Comparison of ENCODE assay signal across 19 cellular contexts in genomic region chr10:114713525-114713924, GRCh38. TPM values are rescaled to one million over a fixed set of nuclear protein-coding genes. Genes with fewer than 3 reads are reported as not detected.
DNase-seq lines count a peak whose midpoint lies in the region; TF ChIP-seq lines count a peak whose summit lies in the region.
"Had no signal": no experiment of that assay in that cellular context is flagged by ENCODE, and none has a peak within 500 bp of the region (broad histone marks: within the 10 kb centered on the region; RNA-seq: fewer than 3 reads in every experiment).

No MANE protein-coding gene starts in this region.

- peaks cover 35% of the 10 kb centered on the region for H3K4me1 ChIP-seq in HUES48 (ENCODE audit: control insufficient read depth, insufficient read depth, low read length)
- peaks cover 0 to 28% (median 21%) of the 10 kb centered on the region in 4 donors for H3K4me1 ChIP-seq in sigmoid colon
- H3K4me1 ChIP-seq in effector memory CD4-positive, alpha-beta T cell (ENCODE audit: control insufficient read depth, insufficient read depth, low read length, poor library complexity, severe bottlenecking): no peaks in the 10 kb centered on the region
- no peaks in the 10 kb centered on the region for H3K4me1 ChIP-seq in OCI-LY7 (ENCODE audit: insufficient read depth, low read length, poor library complexity, severe bottlenecking)

- CTCF ChIA-PET in OCI-LY7 (lab: Charles Lee; ENCODE audit: unreplicated experiment): no interaction called here

- TF ChIP-seq POLR2A in sigmoid colon (IDR thresholded peaks at IDR 0.05): no peak

- no peaks in the 10 kb centered on the region for H3K9me3 ChIP-seq in HUES48 (ENCODE audit: control insufficient read depth, insufficient read depth, low read length)
- no peaks in the 10 kb centered on the region for H3K9me3 ChIP-seq in sigmoid colon
- H3K9me3 ChIP-seq in effector memory CD4-positive, alpha-beta T cell (ENCODE audit: control insufficient read depth, low read length): no peaks in the 10 kb centered on the region
- no peaks in the 10 kb centered on the region for H3K9me3 ChIP-seq in OCI-LY7 (ENCODE audit: low read length)
- H3K9me3 ChIP-seq: adrenal gland, pancreas had no signal

- 54 to 84% methylated on average over 5 of the region's 5 CpGs for WGBS in sigmoid colon, 2 donors

- 0 out of 2 replicates have a peak overlapping the region, but pooled peaks have one; percentile 14 for H3K9ac ChIP-seq in HUES48 (ENCODE audit: low read depth, low read length)

- no peak overlapping the region for H3K4me2 ChIP-seq in OCI-LY7 (ENCODE audit: low read length)

- no peaks in the 10 kb centered on the region for H3K36me3 ChIP-seq in HUES48 (ENCODE audit: control insufficient read depth, insufficient read depth, low read length)
- H3K36me3 ChIP-seq in sigmoid colon: no peaks in the 10 kb centered on the region
- H3K36me3 ChIP-seq in effector memory CD4-positive, alpha-beta T cell (ENCODE audit: control insufficient read depth, insufficient read depth, low read length): no peaks in the 10 kb centered on the region
- no peaks in the 10 kb centered on the region for H3K36me3 ChIP-seq in OCI-LY7 (ENCODE audit: insufficient read depth, low read length)
- H3K36me3 ChIP-seq: adrenal gland, pancreas had no signal

- H3K9me2 ChIP-seq in OCI-LY7 (ENCODE audit: insufficient read depth, low read length): no peaks in the 10 kb centered on the region

- H3K27me3 ChIP-seq in HUES48 (ENCODE audit: control insufficient read depth, insufficient read depth, low read length): no peaks in the 10 kb centered on the region
- peaks cover 0 to 11% (median 0%) of the 10 kb centered on the region in 45 donors for H3K27me3 ChIP-seq in dorsolateral prefrontal cortex
- no peaks in the 10 kb centered on the region for H3K27me3 ChIP-seq in sigmoid colon
- no peaks in the 10 kb centered on the region for H3K27me3 ChIP-seq in effector memory CD4-positive, alpha-beta T cell (replicated peaks; ENCODE audit: control insufficient read depth, insufficient read depth, low read length, poor library complexity, severe bottlenecking)
- H3K27me3 ChIP-seq: adrenal gland, foreskin keratinocyte, pancreas had no signal

- no TSS peak for BruUV-seq in OCI-LY7 (replicated peaks; lab: Mats Ljungman, UMichigan)

- TF ChIP-seq EP300 in sigmoid colon (IDR thresholded peaks at IDR 0.05): no peak

- TF ChIP-seq CTCF in dorsolateral prefrontal cortex (IDR thresholded peaks at IDR 0.05 in 54 of 56, conservative IDR thresholded peaks at IDR 0.05 in 2 of 56; ENCODE audit: low read depth in 1 of 56, partially characterized antibody in 56 of 56) (no peak), sigmoid colon (IDR thresholded peaks at IDR 0.05) (no peak), OCI-LY7 (conservative IDR thresholded peaks at IDR 0.05; ENCODE audit: low read length) (no peak)

- no peak overlapping the region for H3K4me3 ChIP-seq in HUES48 (ENCODE audit: low read depth, low read length)
- peak overlapping the region in 2 of 59 donors; percentile 5 to 14 for H3K4me3 ChIP-seq in dorsolateral prefrontal cortex
- no peak overlapping the region for H3K4me3 ChIP-seq in sigmoid colon
- H3K4me3 ChIP-seq in effector memory CD4-positive, alpha-beta T cell (ENCODE audit: insufficient read depth, low read depth, low read length, poor library complexity, severe bottlenecking): no peak overlapping the region
- H3K4me3 ChIP-seq in OCI-LY7 (ENCODE audit: low read depth, low read length, poor library complexity, severe bottlenecking): no peak overlapping the region
- H3K4me3 ChIP-seq: adrenal gland, pancreas had no signal

- no peaks in the 10 kb centered on the region for H3K79me2 ChIP-seq in OCI-LY7 (ENCODE audit: insufficient read depth, low read depth, low read length)

- POLR2A ChIA-PET in OCI-LY7 (lab: Charles Lee): interaction anchor here (0.6 to 0.9 kb wide), 2 partner anchors 12 to 165 kb away, joined by 3 to 4 read pairs; no protein-coding TSS in a partner anchor

- H2AFZ ChIP-seq in OCI-LY7 (ENCODE audit: low read length): no peak overlapping the region

- H3K27ac ChIP-seq in HUES48 (ENCODE audit: low read depth, low read length): no peak overlapping the region
- peak overlapping the region in 52 of 59 donors; percentile 4 to 85 (median 65) for H3K27ac ChIP-seq in dorsolateral prefrontal cortex
- peak overlapping the region in 3 of 4 donors; percentile 8 to 62 (median 8) for H3K27ac ChIP-seq in sigmoid colon
- no peak overlapping the region for H3K27ac ChIP-seq in effector memory CD4-positive, alpha-beta T cell (ENCODE audit: insufficient read depth, low read length, poor library complexity, severe bottlenecking)
- H3K27ac ChIP-seq in OCI-LY7 (ENCODE audit: low read depth, low read length, poor library complexity, severe bottlenecking): no peak overlapping the region
- H3K27ac ChIP-seq: adrenal gland, foreskin keratinocyte, pancreas had no signal

- intact Hi-C loops in dorsolateral prefrontal cortex (cut with DNase I): no loop called here
- intact Hi-C loops in sigmoid colon (cut with DNase I): no loop called here
- intact Hi-C loops in OCI-LY7 (cut with micrococcal nuclease; ENCODE audit: unreplicated experiment): no loop called here

- peak; percentile 70 for DNase-seq in G401 (ENCODE audit: low spot score)
- no peak for DNase-seq in dorsolateral prefrontal cortex
- no peak for DNase-seq in sigmoid colon
- DNase-seq in SIG-M5 (lab: John Stamatoyannopoulos, UW): no peak
- no peak for DNase-seq in effector memory CD4-positive, alpha-beta T cell
- DNase-seq in OCI-LY7 (ENCODE audit: low spot score): no peak
- DNase-seq: activated gamma-delta T cell treated with Interleukin-2 at 50 U/mL for 16 hours; activated T-cell treated with anti-CD3 and anti-CD28 coated beads, Interleukin-2, amount 50 U/mL, for 1 hour; adrenal gland; CD8-positive, alpha-beta memory T cell; DMS153; foreskin keratinocyte; GF-D8; islet precursor cell; KBM-7; pancreas; SHP77; stimulated activated CD8-positive, alpha-beta memory T cell treated with anti-CD3 and anti-CD28 coated beads, Interleukin-4, amount 100 ng/mL, for 48 hours had no signal

- no peaks in the 10 kb centered on the region for H4K20me1 ChIP-seq in OCI-LY7 (ENCODE audit: insufficient read depth, low read length)

- in situ Hi-C loops in G401 (cut with HindIII; ENCODE audit: low sequenced_read_pairs): no loop called here

RNA-seq across cellular contexts. Expression of gene ABLIM1, which starts 55.5 kb away (rescaled TPM):
- total RNA-seq in G401 (2014; rRNA removed; shearing (Covaris generic)): 1.5 and 2.1 TPM in 2 replicates
- total RNA-seq in dorsolateral prefrontal cortex: 100 to 1,000 TPM in 116 of 120 experiments, 10 to 100 TPM in 4; 73.6 to 222 (median 138) TPM
- 100 to 1,000 TPM in 1 of 4 donors, 10 to 100 TPM in 3; 41.9 to 127 (median 73.9) TPM for total RNA-seq in sigmoid colon
- polyA plus RNA-seq in sigmoid colon: 10 to 100 TPM; 46.8 to 49.5 (median 47.9) TPM
- 61.1 and 94.2 TPM in 2 replicates for total RNA-seq in OCI-LY7 (2014; rRNA removed; shearing (Covaris generic))
- 246 and 268 TPM in 2 replicates for total RNA-seq in OCI-LY7 (2022)

Comparison
In these comparisons a context has a peak if more than half of its experiments do, and no peak if none do; other contexts are left out.
1. H3K27ac ChIP-seq: peak in dorsolateral prefrontal cortex (52 of 59) and sigmoid colon (3 of 4); none in HUES48 (single experiment), effector memory CD4-positive, alpha-beta T cell (single experiment) and OCI-LY7 (single experiment).
2. RNA of gene ABLIM1, which starts 55.5 kb away (total RNA-seq): 61.1 to 268 TPM in OCI-LY7, 73.6 to 222 TPM in dorsolateral prefrontal cortex and 41.9 to 127 TPM in sigmoid colon; 1.5 to 2.1 TPM in G401; every median in the first group is over 10 times any median in the second.